ENCODE assay signal across 12 cellular contexts in the genomic region with DNA sequence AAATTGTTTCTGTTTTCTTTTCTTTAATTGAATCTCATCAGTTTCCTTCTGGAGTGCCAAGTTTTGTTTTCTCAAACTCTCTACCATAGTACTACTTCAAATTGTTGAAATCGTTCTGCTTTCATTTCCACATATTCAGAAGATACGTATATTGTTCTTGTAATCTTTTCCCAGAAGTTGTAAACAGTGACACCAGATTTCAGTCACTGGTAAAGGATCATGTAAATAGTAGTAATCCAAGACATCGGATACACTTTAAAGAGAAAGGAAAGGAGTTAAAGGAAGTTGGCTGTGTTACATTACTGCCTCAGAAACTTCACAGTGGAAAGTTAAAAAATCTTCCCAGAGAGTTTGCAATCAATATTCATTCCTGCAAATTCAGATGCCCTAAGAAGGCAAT.
DNase-seq lines count a peak whose midpoint lies in the region; ATAC-seq, FAIRE-seq and TF ChIP-seq lines count a peak whose summit lies in the region.
"Had no signal": no experiment of that assay in that cellular context is flagged by ENCODE, and none has a peak within 500 bp of the region (broad histone marks: within the 10 kb centered on the region; RNA-seq: fewer than 3 reads in every experiment).

No MANE protein-coding gene starts in this region.

- no peak for TF ChIP-seq RAD21 in GM12878 (IDR thresholded peaks at IDR 0.05; ENCODE audit: insufficient read depth, low read depth, low read length)

- no peak for TF ChIP-seq CTCF in GM23338 (conservative IDR thresholded peaks at IDR 0.05; ENCODE audit: low read depth in 2 of 2)
- no peak for TF ChIP-seq CTCF in GM12878 (IDR thresholded peaks at IDR 0.05 in 2 of 3, conservative IDR thresholded peaks at IDR 0.05 in 1 of 3; ENCODE audit: control insufficient read depth in 2 of 3, extremely low read depth in 1 of 3, insufficient read depth in 1 of 3, low read depth in 3 of 3, low read length in 3 of 3)
- TF ChIP-seq CTCF in stomach (IDR thresholded peaks at IDR 0.05) = no peak
- no peak for TF ChIP-seq CTCF in GM20000 (IDR thresholded peaks at IDR 0.05; ENCODE audit: extremely low read depth, missing control alignments)

- in situ Hi-C loops in GM12878 (cut with MboI) = no loop called here

- H3K4me2 ChIP-seq in GM23338 (no peak overlapping the region), GM12878 (ENCODE audit: control insufficient read depth, insufficient read depth) (no peak overlapping the region; the same call in 1 of the 2 replicates)

- no peak overlapping the region for H3K27ac ChIP-seq in GM23338 (ENCODE audit: low read depth)
- peak overlapping the region; percentile 58 for H3K27ac ChIP-seq in GM12878 (ENCODE audit: control insufficient read depth, insufficient read depth)
- peak overlapping the region; percentile 88 for H3K27ac ChIP-seq in layer of hippocampus (ENCODE audit: low read depth, low read length)
- H3K27ac ChIP-seq in stomach = peak overlapping the region in 4 of 5 donors; percentile 7 to 75 (median 46)

- peaks cover 46% of the 10 kb centered on the region for H3K4me1 Mint-ChIP-seq in GM23338

- TF ChIP-seq POLR2A in GM12878 (IDR thresholded peaks at IDR 0.05; ENCODE audit: low read depth, low read length) (no peak), stomach (IDR thresholded peaks at IDR 0.05) (no peak)

- H2AFZ ChIP-seq in GM23338 = no peak overlapping the region
- H2AFZ ChIP-seq in GM12878 (ENCODE audit: control insufficient read depth, low read depth, low read length) = no peak overlapping the region

- no peak for ATAC-seq in GM23338
- no peak; the same call in 2 of the 3 replicates for ATAC-seq in GM12878
- ATAC-seq in GM18502 (IDR thresholded peaks at IDR 0.05; ENCODE audit: poor library complexity, unreplicated experiment) = no peak
- no peak for ATAC-seq in HG03378 (IDR thresholded peaks at IDR 0.05; ENCODE audit: unreplicated experiment)
- ATAC-seq: effector memory CD8-positive, alpha-beta T cell had no signal

- H3K4me1 ChIP-seq in GM23338 (ENCODE audit: insufficient read depth) (peaks cover 34% of the 10 kb centered on the region), GM12878 (ENCODE audit: control insufficient read depth, insufficient read depth, low read length) (peaks cover 4% of the 10 kb centered on the region; the same call in 1 of the 2 replicates), stomach (peaks cover 8 to 48% (median 30%) of the 10 kb centered on the region in 4 donors)

- H3K4me3 Mint-ChIP-seq in GM23338 = no peak overlapping the region
- H3K4me3 Mint-ChIP-seq: effector memory CD8-positive, alpha-beta T cell had no signal

- intact Hi-C loops in GM12878 (cut with micrococcal nuclease; ENCODE audit: unreplicated experiment) (no loop called here), stomach (cut with DNase I; ENCODE audit: low total_unique reads) (no loop called here)

- no peak overlapping the region for H3K9ac ChIP-seq in GM12878 (ENCODE audit: control insufficient read depth, insufficient read depth, low read length)

- DNase-seq in GM23338 (ENCODE audit: low spot score) (no peak), GM12878 (ENCODE audit: low read depth, low spot score) (no peak), stomach (no peak), DMS 273 (lab: John Stamatoyannopoulos, UW; ENCODE audit: unreplicated experiment) (no peak), GM20000 (ENCODE audit: low spot score) (no peak)
- DNase-seq: activated effector memory CD4-positive, alpha-beta T cell treated with anti-CD3 and anti-CD28 coated beads, Interleukin-2, amount 50 U/mL, for 16 hours; effector memory CD8-positive, alpha-beta T cell; NCI-H69; stimulated activated CD4-positive, alpha-beta T cell treated with anti-CD3 and anti-CD28 coated beads, Interleukin-4, amount 100 ng/mL, for 4 hours had no signal

- H3K36me3 ChIP-seq in GM23338 (ENCODE audit: insufficient read depth) (no peaks in the 10 kb centered on the region), GM12878 (ENCODE audit: control insufficient read depth in 2 of 2, insufficient read depth in 2 of 2, low read length in 1 of 2) (peaks cover 5 to 11% of the 10 kb centered on the region in 2 experiments; a peak in 2 of 4 replicates), stomach (no peaks in the 10 kb centered on the region)

- no peaks in the 10 kb centered on the region for H3K27me3 Mint-ChIP-seq in GM23338 (ENCODE audit: insufficient read depth, low read depth, poor library complexity)

- no peaks in the 10 kb centered on the region for H3K79me2 ChIP-seq in GM23338 (replicated peaks; ENCODE audit: insufficient read depth)
- H3K79me2 ChIP-seq in GM12878 (ENCODE audit: control insufficient read depth, insufficient read depth, low read length) = peaks cover 5% of the 10 kb centered on the region

- H3K9me3 ChIP-seq in GM12878 (replicated peaks; ENCODE audit: control insufficient read depth, insufficient read depth, low read length) (no peaks in the 10 kb centered on the region), stomach (no peaks in the 10 kb centered on the region)

- FAIRE-seq in GM12878 (lab: Jason Lieb, UNC) = peak; percentile 13

- POLR2A ChIA-PET in GM12878 (lab: Charles Lee) = no interaction called here

- H3F3A ChIP-seq in GM23338 (replicated peaks; ENCODE audit: low read depth) = no peaks in the 10 kb centered on the region

- WGBS in GM12878 (ENCODE audit: insufficient coverage, insufficient replicate concordance, low lambda C conversion rate, missing lambda C conversion rate) = 23% methylated on average over 3 of the region's 3 CpGs
- WGBS in stomach, 5 donors = 9 to 19% (median 12%) methylated on average over 3 of the region's 3 CpGs

- H3K9me3 Mint-ChIP-seq in GM23338 = no peaks in the 10 kb centered on the region
- H3K9me3 Mint-ChIP-seq: effector memory CD8-positive, alpha-beta T cell had no signal

- no TSS peak for BruUV-seq in GM12878 (replicated peaks; lab: Mats Ljungman, UMichigan)

- no peaks in the 10 kb centered on the region; the same call in 1 of the 2 replicates for H3K9me2 ChIP-seq in GM23338 (ENCODE audit: insufficient read depth)

- RAD21 ChIA-PET in GM12878 (lab: Charles Lee; ENCODE audit: unreplicated experiment) = no interaction called here

- H4K20me1 ChIP-seq in GM23338 (replicated peaks; ENCODE audit: insufficient read depth) (no peaks in the 10 kb centered on the region), GM12878 (ENCODE audit: control insufficient read depth, insufficient read depth) (no peaks in the 10 kb centered on the region)

- SMC1A ChIA-PET in GM12878 (lab: Charles Lee; ENCODE audit: uncharacterized antibody, unreplicated experiment) = no interaction called here

- H3K27me3 ChIP-seq in GM23338 (ENCODE audit: insufficient read depth) = no peaks in the 10 kb centered on the region
- no peaks in the 10 kb centered on the region for H3K27me3 ChIP-seq in GM12878 (replicated peaks in 1 of 2; ENCODE audit: control insufficient read depth in 2 of 2, insufficient read depth in 2 of 2, low read length in 1 of 2)
- H3K27me3 ChIP-seq in layer of hippocampus (ENCODE audit: control insufficient read depth, insufficient read depth, low read length) = no peaks in the 10 kb centered on the region
- no peaks in the 10 kb centered on the region for H3K27me3 ChIP-seq in stomach

- no peaks in the 10 kb centered on the region for H3K36me3 Mint-ChIP-seq in GM23338 (ENCODE audit: low read depth)

- peak overlapping the region; percentile 91 for H3K27ac Mint-ChIP-seq in GM23338
- H3K27ac Mint-ChIP-seq: effector memory CD8-positive, alpha-beta T cell had no signal

- CTCF ChIA-PET in GM12878 (lab: Yijun Ruan, JAX) = no interaction called here

- TF ChIP-seq EP300 in GM12878 (IDR thresholded peaks at IDR 0.05; ENCODE audit: borderline replicate concordance in 1 of 2, control insufficient read depth in 1 of 2, low read depth in 2 of 2, low read length in 2 of 2) = no peak
- no peak for TF ChIP-seq EP300 in stomach (IDR thresholded peaks at IDR 0.05)

- H3K4me3 ChIP-seq in GM23338 (no peak overlapping the region), GM12878 (no peak overlapping the region), stomach (peak overlapping the region in 1 of 4 donors; percentile 5)

TF ChIP-seq in GM23338, 12 proteins besides CTCF, POLR2A, EP300 and RAD21 (continues in another document):
- no peak for TF ChIP-seq POLR2AphosphoS5 (IDR thresholded peaks at IDR 0.05; ENCODE audit: low read depth)
- no peak for TF ChIP-seq EZH2 (IDR thresholded peaks at IDR 0.05; ENCODE audit: low read depth, unreplicated experiment)

TF ChIP-seq in GM12878, 131 proteins besides CTCF, POLR2A, EP300 and RAD21 (continues in another document):
- TF ChIP-seq, protein P1, sequence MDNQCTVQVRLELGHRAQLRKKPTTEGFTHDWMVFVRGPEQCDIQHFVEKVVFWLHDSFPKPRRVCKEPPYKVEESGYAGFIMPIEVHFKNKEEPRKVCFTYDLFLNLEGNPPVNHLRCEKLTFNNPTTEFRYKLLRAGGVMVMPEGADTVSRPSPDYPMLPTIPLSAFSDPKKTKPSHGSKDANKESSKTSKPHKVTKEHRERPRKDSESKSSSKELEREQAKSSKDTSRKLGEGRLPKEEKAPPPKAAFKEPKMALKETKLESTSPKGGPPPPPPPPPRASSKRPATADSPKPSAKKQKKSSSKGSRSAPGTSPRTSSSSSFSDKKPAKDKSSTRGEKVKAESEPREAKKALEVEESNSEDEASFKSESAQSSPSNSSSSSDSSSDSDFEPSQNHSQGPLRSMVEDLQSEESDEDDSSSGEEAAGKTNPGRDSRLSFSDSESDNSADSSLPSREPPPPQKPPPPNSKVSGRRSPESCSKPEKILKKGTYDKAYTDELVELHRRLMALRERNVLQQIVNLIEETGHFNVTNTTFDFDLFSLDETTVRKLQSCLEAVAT (IDR thresholded peaks at IDR 0.05) = no peak
- TF ChIP-seq, protein P2, sequence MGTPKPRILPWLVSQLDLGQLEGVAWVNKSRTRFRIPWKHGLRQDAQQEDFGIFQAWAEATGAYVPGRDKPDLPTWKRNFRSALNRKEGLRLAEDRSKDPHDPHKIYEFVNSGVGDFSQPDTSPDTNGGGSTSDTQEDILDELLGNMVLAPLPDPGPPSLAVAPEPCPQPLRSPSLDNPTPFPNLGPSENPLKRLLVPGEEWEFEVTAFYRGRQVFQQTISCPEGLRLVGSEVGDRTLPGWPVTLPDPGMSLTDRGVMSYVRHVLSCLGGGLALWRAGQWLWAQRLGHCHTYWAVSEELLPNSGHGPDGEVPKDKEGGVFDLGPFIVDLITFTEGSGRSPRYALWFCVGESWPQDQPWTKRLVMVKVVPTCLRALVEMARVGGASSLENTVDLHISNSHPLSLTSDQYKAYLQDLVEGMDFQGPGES (IDR thresholded peaks at IDR 0.05) = no peak
- no peak for TF ChIP-seq POLR2AphosphoS2 (IDR thresholded peaks at IDR 0.05; ENCODE audit: low read depth, low read length)
- TF ChIP-seq, protein P3, sequence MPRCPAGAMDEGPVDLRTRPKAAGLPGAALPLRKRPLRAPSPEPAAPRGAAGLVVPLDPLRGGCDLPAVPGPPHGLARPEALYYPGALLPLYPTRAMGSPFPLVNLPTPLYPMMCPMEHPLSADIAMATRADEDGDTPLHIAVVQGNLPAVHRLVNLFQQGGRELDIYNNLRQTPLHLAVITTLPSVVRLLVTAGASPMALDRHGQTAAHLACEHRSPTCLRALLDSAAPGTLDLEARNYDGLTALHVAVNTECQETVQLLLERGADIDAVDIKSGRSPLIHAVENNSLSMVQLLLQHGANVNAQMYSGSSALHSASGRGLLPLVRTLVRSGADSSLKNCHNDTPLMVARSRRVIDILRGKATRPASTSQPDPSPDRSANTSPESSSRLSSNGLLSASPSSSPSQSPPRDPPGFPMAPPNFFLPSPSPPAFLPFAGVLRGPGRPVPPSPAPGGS (IDR thresholded peaks at IDR 0.05; ENCODE audit: borderline replicate concordance, insufficient read depth, low read depth, low read length, poor library complexity, severe bottlenecking) = no peak
